Comparison of ENCODE assay signal across 30 cellular contexts in genomic region chr20:57268399-57269076, GRCh38. TPM values are rescaled to one million over a fixed set of nuclear protein-coding genes. Genes with fewer than 3 reads are reported as not detected.
DNase-seq lines count a peak whose midpoint lies in the region; ATAC-seq, FAIRE-seq and TF ChIP-seq lines count a peak whose summit lies in the region.
"Had no signal": no experiment of that assay in that cellular context is flagged by ENCODE, and none has a peak within 500 bp of the region (broad histone marks: within the 10 kb centered on the region; RNA-seq: fewer than 3 reads in every experiment).

No MANE protein-coding gene starts in this region.

- peak overlapping the region; percentile 12 for H2BK5ac ChIP-seq in neuronal stem cell (ENCODE audit: low read length)

- TF ChIP-seq POLR2A in testis (IDR thresholded peaks at IDR 0.05): no peak

- H3K27me3 Mint-ChIP-seq in GM23338 (ENCODE audit: insufficient read depth, low read depth, poor library complexity) (peaks cover 79% of the 10 kb centered on the region), endodermal cell (ENCODE audit: insufficient read depth) (peaks cover 72% of the 10 kb centered on the region)

- H3K4me1 Mint-ChIP-seq in GM23338 (peaks cover 51% of the 10 kb centered on the region), endodermal cell (peaks cover 36% of the 10 kb centered on the region)
- H3K4me1 Mint-ChIP-seq: CD14-positive monocyte had no signal

- H3K4me1 ChIP-seq in GM23338 (ENCODE audit: insufficient read depth) (peaks cover 46% of the 10 kb centered on the region), OCI-LY1 (ENCODE audit: insufficient read depth, low read length, severe bottlenecking) (peaks cover 66% of the 10 kb centered on the region), endodermal cell (ENCODE audit: control insufficient read depth, insufficient read depth, low read length) (peaks cover under 1% of the 10 kb centered on the region), neuronal stem cell (ENCODE audit: control insufficient read depth in 2 of 2, insufficient read depth in 1 of 2, low read depth in 1 of 2, low read length in 2 of 2) (peaks cover 23 to 28% of the 10 kb centered on the region in 2 donors), testis (no peaks in the 10 kb centered on the region)
- H3K4me1 ChIP-seq: BE2C had no signal

- no peak overlapping the region for H2BK120ac ChIP-seq in neuronal stem cell (ENCODE audit: low read depth, low read length)

- peak overlapping the region; percentile 48 for H2AK5ac ChIP-seq in neuronal stem cell (ENCODE audit: low read depth, low read length)

- intact Hi-C loops in testis (cut with DNase I; ENCODE audit: low total_unique reads): no loop called here

- H4K20me1 ChIP-seq in GM23338 (replicated peaks; ENCODE audit: insufficient read depth) (no peaks in the 10 kb centered on the region), OCI-LY1 (ENCODE audit: insufficient read depth, low read length) (no peaks in the 10 kb centered on the region)

- H2AFZ ChIP-seq in GM23338: no peak overlapping the region
- no peak overlapping the region for H2AFZ ChIP-seq in OCI-LY1 (ENCODE audit: low read length)
- no peak overlapping the region for H2AFZ ChIP-seq in neuronal stem cell (ENCODE audit: low read length)

- H3F3A ChIP-seq in GM23338 (replicated peaks; ENCODE audit: low read depth) (peaks cover 16% of the 10 kb centered on the region; the same call in 1 of the 2 replicates), OCI-LY1 (ENCODE audit: insufficient read depth, low read length) (0 out of 2 replicates have a peak, but pooled peaks cover 5% of the 10 kb centered on the region)

- H3K14ac ChIP-seq in neuronal stem cell (ENCODE audit: low read length): peak overlapping the region; percentile 9

- no peaks in the 10 kb centered on the region for H3K9me2 ChIP-seq in GM23338 (ENCODE audit: insufficient read depth)
- no peaks in the 10 kb centered on the region for H3K9me2 ChIP-seq in OCI-LY1 (ENCODE audit: low read depth, low read length)

- no peaks in the 10 kb centered on the region for H3K36me3 ChIP-seq in GM23338 (ENCODE audit: insufficient read depth)
- peaks cover 22% of the 10 kb centered on the region for H3K36me3 ChIP-seq in OCI-LY1 (ENCODE audit: insufficient read depth, low read length)
- no peaks in the 10 kb centered on the region for H3K36me3 ChIP-seq in endodermal cell (ENCODE audit: control insufficient read depth, insufficient read depth, low read length)
- no peaks in the 10 kb centered on the region for H3K36me3 ChIP-seq in neuronal stem cell (replicated peaks in 1 of 2; ENCODE audit: control insufficient read depth in 2 of 2, insufficient read depth in 2 of 2, low read length in 2 of 2)
- no peaks in the 10 kb centered on the region for H3K36me3 ChIP-seq in testis (ENCODE audit: low read depth, missing control alignments)
- H3K36me3 ChIP-seq: BE2C, Peyer's patch had no signal

- H3K9me3 Mint-ChIP-seq in GM23338 (no peaks in the 10 kb centered on the region; the same call in 2 of the 3 replicates), endodermal cell (no peaks in the 10 kb centered on the region)

- H3K4me3 ChIP-seq in GM23338: peak overlapping the region; percentile 39; the same call in 1 of the 2 replicates
- peak overlapping the region; percentile 87 for H3K4me3 ChIP-seq in OCI-LY1 (ENCODE audit: low read depth, low read length, poor library complexity, severe bottlenecking)
- H3K4me3 ChIP-seq in endodermal cell (ENCODE audit: low read length): no peak overlapping the region
- no peak overlapping the region for H3K4me3 ChIP-seq in neuronal stem cell (ENCODE audit: low read length in 2 of 2)
- no peak overlapping the region for H3K4me3 ChIP-seq in foreskin fibroblast (ENCODE audit: low read depth in 1 of 2, low read length in 2 of 2)
- no peak overlapping the region for H3K4me3 ChIP-seq in testis
- H3K4me3 ChIP-seq: Peyer's patch had no signal

- H3K9ac ChIP-seq in OCI-LY1 (ENCODE audit: low read length): peak overlapping the region; percentile 92
- H3K9ac ChIP-seq in endodermal cell (ENCODE audit: extremely low read depth, low read length, poor library complexity, severe bottlenecking): no peak overlapping the region
- no peak overlapping the region for H3K9ac ChIP-seq in neuronal stem cell (ENCODE audit: low read depth, low read length, poor library complexity)
- H3K9ac ChIP-seq: KMS-11 had no signal

- H3K4me2 ChIP-seq in GM23338 (peak overlapping the region; percentile 73), OCI-LY1 (ENCODE audit: low read length) (peak overlapping the region; percentile 91), neuronal stem cell (ENCODE audit: insufficient read depth, low read length, poor library complexity, severe bottlenecking) (no peak overlapping the region)
- H3K4me2 ChIP-seq: KMS-11 had no signal

- H3K18ac ChIP-seq in neuronal stem cell (ENCODE audit: low read length): no peak overlapping the region

- H3K36me3 Mint-ChIP-seq in GM23338 (ENCODE audit: low read depth) (no peaks in the 10 kb centered on the region), endodermal cell (ENCODE audit: low read depth) (no peaks in the 10 kb centered on the region)
- H3K36me3 Mint-ChIP-seq: CD14-positive monocyte had no signal

- DNase-seq in GM23338 (ENCODE audit: low spot score): no peak
- DNase-seq in endodermal cell: peak; percentile 48
- no peak for DNase-seq in neuronal stem cell (ENCODE audit: low spot score)
- no peak for DNase-seq in GM19239 (ENCODE audit: insufficient read length, low spot score)
- DNase-seq in foreskin fibroblast: no peak
- no peak for DNase-seq in testis
- DNase-seq: 8988T, ACHN, BE2C, EL, GDM1, IMR-90, MM.1S, NCI-H1048, NCI-H1417, NCI-H1694, NCI-H2029 treated with DMSO at 0.1 percent for 48 hours, NCI-H446 treated with DMSO at 0.1 percent for 48 hours, NCI-H526, NCI-H82, OCI-M1, Peyer's patch, SHP77 treated with DMSO at 0.1 percent for 48 hours had no signal

- no peak overlapping the region for H4K8ac ChIP-seq in neuronal stem cell (ENCODE audit: low read depth, low read length)

- H4K91ac ChIP-seq in neuronal stem cell (ENCODE audit: low read depth, low read length, poor library complexity): no peak overlapping the region

- peak overlapping the region; percentile 70 for H2BK15ac ChIP-seq in neuronal stem cell (ENCODE audit: low read length)

- no peaks in the 10 kb centered on the region; the same call in 1 of the 2 replicates for H3K79me2 ChIP-seq in GM23338 (replicated peaks; ENCODE audit: insufficient read depth)
- H3K79me2 ChIP-seq in OCI-LY1 (ENCODE audit: insufficient read depth, low read length): peaks cover 39% of the 10 kb centered on the region

- H3K9me3 ChIP-seq in OCI-LY1 (ENCODE audit: low read length) (no peaks in the 10 kb centered on the region), endodermal cell (ENCODE audit: control insufficient read depth, low read length) (no peaks in the 10 kb centered on the region), neuronal stem cell (replicated peaks in 1 of 2; ENCODE audit: control insufficient read depth in 2 of 2, insufficient read depth in 1 of 2, low read depth in 1 of 2, low read length in 2 of 2) (peaks cover 0 to 2% of the 10 kb centered on the region in 2 donors), testis (no peaks in the 10 kb centered on the region)
- H3K9me3 ChIP-seq: BE2C, Peyer's patch had no signal

- WGBS in endodermal cell (ENCODE audit: insufficient coverage in 1 of 2, insufficient read length in 1 of 2), 2 experiments: 79 to 87% methylated on average over 6 to 8 of the region's 8 CpGs
- no CpG with 5 or more reads among the region's 8 CpGs for WGBS in neuronal stem cell (ENCODE audit: extremely low coverage in 2 of 2, insufficient read length in 2 of 2, insufficient replicate concordance in 1 of 2), 2 donors
- 74 to 78% methylated on average over 8 of the region's 8 CpGs for WGBS in testis, 2 donors

- no peak overlapping the region for H3K23ac ChIP-seq in neuronal stem cell (ENCODE audit: low read depth, low read length, poor library complexity)

- H3K4me3 Mint-ChIP-seq in GM23338 (no peak overlapping the region), endodermal cell (no peak overlapping the region)

- H3K79me1 ChIP-seq in neuronal stem cell (ENCODE audit: low read depth, low read length): no peaks in the 10 kb centered on the region

- TF ChIP-seq CTCF in GM23338 (conservative IDR thresholded peaks at IDR 0.05; ENCODE audit: low read depth in 2 of 2) (no peak), OCI-LY1 (IDR thresholded peaks at IDR 0.05; ENCODE audit: low read length) (no peak), endodermal cell (conservative IDR thresholded peaks at IDR 0.05) (no peak), foreskin fibroblast (IDR thresholded peaks at IDR 0.05; ENCODE audit: low read depth, low read length) (no peak), testis (IDR thresholded peaks at IDR 0.05) (no peak)

- FAIRE-seq in GM19239 (lab: Jason Lieb, UNC): no peak
- FAIRE-seq: D721Med, GM12891, H54 had no signal

- no peak overlapping the region for H2BK12ac ChIP-seq in neuronal stem cell (ENCODE audit: low read length)

- ATAC-seq in GM23338 (no peak), HG03354 (IDR thresholded peaks at IDR 0.05; ENCODE audit: poor library complexity, severe bottlenecking, unreplicated experiment) (no peak)

- H3K4ac ChIP-seq in neuronal stem cell (ENCODE audit: low read length): no peak overlapping the region

- H3K27ac ChIP-seq in GM23338 (ENCODE audit: low read depth) (no peak overlapping the region), OCI-LY1 (ENCODE audit: low read depth, low read length, poor library complexity, severe bottlenecking) (peak overlapping the region; percentile 99), endodermal cell (ENCODE audit: low read depth, low read length) (no peak overlapping the region), neuronal stem cell (replicated peaks; ENCODE audit: low read length) (no peak overlapping the region), testis (no peak overlapping the region)
- H3K27ac ChIP-seq: KMS-11, Peyer's patch had no signal

- H3K27ac Mint-ChIP-seq in GM23338 (no peak overlapping the region), endodermal cell (no peak overlapping the region)
- H3K27ac Mint-ChIP-seq: CD14-positive monocyte had no signal

- H3K27me3 ChIP-seq in GM23338 (ENCODE audit: insufficient read depth) (peaks cover 64% of the 10 kb centered on the region), OCI-LY1 (ENCODE audit: insufficient read depth, low read length) (no peaks in the 10 kb centered on the region), endodermal cell (ENCODE audit: control insufficient read depth, insufficient read depth, low read length, poor library complexity, severe bottlenecking) (peaks cover 40% of the 10 kb centered on the region), neuronal stem cell (ENCODE audit: control insufficient read depth in 3 of 3, insufficient read depth in 3 of 3, low read depth in 1 of 3, low read length in 3 of 3) (peaks cover 0 to 22% (median 0%) of the 10 kb centered on the region in 3 experiments), testis (no peaks in the 10 kb centered on the region)

RNA-seq across cellular contexts. Expression of gene BMP7, which starts 2.1 kb away (rescaled TPM):
- total RNA-seq in GM23338 (2014; rRNA removed; shearing (Covaris generic)): 16.6 and 22.8 TPM in 2 replicates
- polyA plus RNA-seq in GM23338 (2016; fragmentation: Nextera tagmentation; extraction: Ambion mirVana) (15.9 and 17.8 TPM in 2 replicates), testis (ENCODE audit: insufficient read depth, low read depth, low replicate concordance) (7.1 TPM)
- total RNA-seq in endodermal cell (10 to 100 TPM; 45.6 to 49.6 TPM), testis (1 to 10 TPM; 2.4 to 3.3 TPM)
- polyA plus RNA-seq in endodermal cell (2013, experiment 1 of 2): 50.6 TPM
- polyA plus RNA-seq in endodermal cell (2013, experiment 2 of 2): 45.7 TPM
- polyA plus RNA-seq in neuronal stem cell (2013, experiment 1 of 2): 17.6 TPM
- polyA plus RNA-seq in neuronal stem cell (2013, experiment 2 of 2): 17.7 TPM
- total RNA-seq: IMR-90 had no signal
- polyA plus RNA-seq: CD14-positive monocyte, IMR-90 had no signal

Comparison
In these comparisons a context has a peak if more than half of its experiments do, and no peak if none do; other contexts are left out.
1. H3K4me3 ChIP-seq: peak in GM23338 (single experiment) and OCI-LY1 (single experiment); none in endodermal cell (single experiment), neuronal stem cell (0 of 2), foreskin fibroblast (0 of 2) and testis (0 of 2).